ENCODE assay signal across 21 cellular contexts in the genomic region with DNA sequence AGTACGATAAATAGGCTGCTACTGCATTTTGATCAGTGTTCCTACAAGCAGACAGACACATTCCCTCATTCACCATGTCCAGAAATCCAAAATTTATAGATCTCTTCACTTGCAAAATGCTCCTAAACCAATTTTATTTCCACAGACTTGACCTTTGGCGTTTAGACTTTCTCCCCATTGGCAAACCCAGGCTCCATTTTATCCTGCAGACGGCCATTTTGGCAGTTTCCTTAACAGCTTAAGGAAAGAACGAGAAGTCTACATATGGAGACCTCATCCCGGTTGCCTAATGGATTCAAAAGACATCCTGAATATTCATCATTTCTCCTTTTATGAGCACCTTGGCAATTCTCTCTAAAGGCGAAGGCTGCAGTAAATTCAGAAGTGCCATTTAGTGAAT.
"Had no signal": no experiment of that assay in that cellular context is flagged by ENCODE, and none has a peak within 500 bp of the region (broad histone marks: within the 10 kb centered on the region; RNA-seq: fewer than 3 reads in every experiment).

No MANE protein-coding gene starts in this region.

- ATAC-seq: Panc1, SK-N-SH treated with all-trans-retinoic acid at 6 μM for 48 hours had no signal

- DNase-seq: Karpas-422, KG1, MG63, NCI-H1092, NCI-H1105 treated with DMSO at 0.1 percent for 48 hours, NCI-H1417 treated with DMSO at 0.1 percent for 48 hours, NCI-H146, NCI-H1694 treated with DMSO at 0.1 percent for 48 hours, NCI-H1930, NCI-H2081, NCI-H2107, NCI-H2171 treated with DMSO at 0.1 percent for 48 hours, NCI-H345, NCI-H446 treated with DMSO at 0.1 percent for 48 hours, NCI-H510A treated with DMSO at 0.1 percent for 48 hours, NCI-H526, SHP77, T-helper 1 cell had no signal

- H3K27ac ChIP-seq: RWPE1 had no signal

- H3K36me3 ChIP-seq: MG63 had no signal

- H3K27me3 ChIP-seq: MG63 had no signal

- H3K4me3 ChIP-seq: MG63 had no signal
